In the genomic region with DNA sequence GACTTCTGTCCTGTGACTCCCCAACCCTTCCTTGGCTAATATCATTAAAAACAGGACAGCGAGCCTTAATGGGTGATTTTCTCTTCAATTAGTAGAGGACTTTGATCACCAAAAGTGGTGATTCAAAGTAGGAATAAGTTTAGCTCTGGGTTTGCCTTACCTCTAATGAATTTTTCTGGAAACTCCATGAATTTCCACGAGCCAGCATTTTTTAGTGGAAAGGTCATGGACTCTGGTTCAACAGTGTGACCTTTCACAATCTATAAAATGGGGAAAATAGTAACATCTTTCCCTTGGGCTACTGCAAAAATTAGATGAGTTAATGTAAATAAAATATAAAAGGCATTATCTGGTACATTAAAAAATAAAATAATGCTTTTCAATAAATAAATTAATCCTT, we compare ENCODE assay signal across 1 cellular context.
TF ChIP-seq lines count a peak whose summit lies in the region.

No MANE protein-coding gene starts in this region.

TF ChIP-seq in HEK293, 187 proteins besides CTCF, POLR2A, EP300 and RAD21 (continued from another document):
- no peak for TF ChIP-seq ZXDB (tag by site-specific recombination; IDR thresholded peaks at IDR 0.05)
- TF ChIP-seq ZNF544 (tag by site-specific recombination; IDR thresholded peaks at IDR 0.05), result no peak
- TF ChIP-seq ZNF354C (tag by site-specific recombination; IDR thresholded peaks at IDR 0.05; ENCODE audit: borderline replicate concordance, low read depth), result no peak
- TF ChIP-seq ZBTB21 (tag by site-specific recombination; IDR thresholded peaks at IDR 0.05), result no peak
- TF ChIP-seq HOXC10 (CRISPR knock-in tag; IDR thresholded peaks at IDR 0.05), result no peak
- TF ChIP-seq, protein P1, sequence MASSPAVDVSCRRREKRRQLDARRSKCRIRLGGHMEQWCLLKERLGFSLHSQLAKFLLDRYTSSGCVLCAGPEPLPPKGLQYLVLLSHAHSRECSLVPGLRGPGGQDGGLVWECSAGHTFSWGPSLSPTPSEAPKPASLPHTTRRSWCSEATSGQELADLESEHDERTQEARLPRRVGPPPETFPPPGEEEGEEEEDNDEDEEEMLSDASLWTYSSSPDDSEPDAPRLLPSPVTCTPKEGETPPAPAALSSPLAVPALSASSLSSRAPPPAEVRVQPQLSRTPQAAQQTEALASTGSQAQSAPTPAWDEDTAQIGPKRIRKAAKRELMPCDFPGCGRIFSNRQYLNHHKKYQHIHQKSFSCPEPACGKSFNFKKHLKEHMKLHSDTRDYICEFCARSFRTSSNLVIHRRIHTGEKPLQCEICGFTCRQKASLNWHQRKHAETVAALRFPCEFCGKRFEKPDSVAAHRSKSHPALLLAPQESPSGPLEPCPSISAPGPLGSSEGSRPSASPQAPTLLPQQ (tag by site-specific recombination; IDR thresholded peaks at IDR 0.05), result no peak
TF ChIP-seq in HEK293: peak in this region for 0.
